10 cellular contexts compared by ENCODE assay signal in genomic region chr9:127360829-127361228, GRCh38. TPM values are rescaled to one million over a fixed set of nuclear protein-coding genes. Genes with fewer than 3 reads are reported as not detected.
DNase-seq lines count a peak whose midpoint lies in the region; ATAC-seq and TF ChIP-seq lines count a peak whose summit lies in the region.
"Had no signal": no experiment of that assay in that cellular context is flagged by ENCODE, and none has a peak within 500 bp of the region (broad histone marks: within the 10 kb centered on the region; RNA-seq: fewer than 3 reads in every experiment).

No MANE protein-coding gene starts in this region.

- ATAC-seq in Right ventricle myocardium inferior (peak; percentile 55), GM18519 (IDR thresholded peaks at IDR 0.05; ENCODE audit: low FRiP score, unreplicated experiment) (no peak), GM18907 (IDR thresholded peaks at IDR 0.05; ENCODE audit: unreplicated experiment) (no peak)

- peaks cover 5% of the 10 kb centered on the region for H3K36me3 ChIP-seq in right atrium auricular region
- H3K36me3 ChIP-seq in adrenal gland (replicated peaks in 1 of 2) = peaks cover 0 to 29% of the 10 kb centered on the region in 2 donors
- no peaks in the 10 kb centered on the region for H3K36me3 ChIP-seq in transverse colon

- H3K4me1 ChIP-seq in right atrium auricular region (no peaks in the 10 kb centered on the region), adrenal gland (replicated peaks in 1 of 2) (no peaks in the 10 kb centered on the region), transverse colon (peaks cover 0 to 15% (median 9%) of the 10 kb centered on the region in 4 donors)

- intact Hi-C loops in Right ventricle myocardium inferior (cut with DNase I) (loop anchor here (2.0 kb wide), 1 partner anchor 50 kb away; no protein-coding TSS in a partner anchor), adrenal gland (cut with DNase I) (no loop called here), transverse colon (cut with DNase I; ENCODE audit: low total_unique reads) (no loop called here)

- no peak overlapping the region for H3K27ac ChIP-seq in right atrium auricular region
- no peak overlapping the region for H3K27ac ChIP-seq in adrenal gland
- peak overlapping the region in 3 of 4 donors; percentile 26 to 68 (median 66) for H3K27ac ChIP-seq in transverse colon

- WGBS in adrenal gland, 4 donors = 33 to 52% (median 45%) methylated on average over 2 of the region's 2 CpGs
- WGBS in transverse colon (ENCODE audit: low coverage in 1 of 2), 2 donors = 59% methylated on average over 2 of the region's 2 CpGs; no CpG with 5 or more reads in 1 of the 2 donors

- TF ChIP-seq POLR2A in adrenal gland (IDR thresholded peaks at IDR 0.05) (no peak), transverse colon (IDR thresholded peaks at IDR 0.05) (no peak)

- no peak overlapping the region for H3K4me3 ChIP-seq in right atrium auricular region
- no peak overlapping the region for H3K4me3 ChIP-seq in adrenal gland
- H3K4me3 ChIP-seq in transverse colon = no peak overlapping the region
- H3K4me3 ChIP-seq: lung had no signal

- no peaks in the 10 kb centered on the region for H3K9me3 ChIP-seq in right atrium auricular region
- no peaks in the 10 kb centered on the region for H3K9me3 ChIP-seq in adrenal gland (replicated peaks in 1 of 3)
- no peaks in the 10 kb centered on the region for H3K9me3 ChIP-seq in transverse colon

- TF ChIP-seq EP300 in transverse colon (IDR thresholded peaks at IDR 0.05; ENCODE audit: low read depth) = no peak

- H3K27me3 ChIP-seq in right atrium auricular region (no peaks in the 10 kb centered on the region), adrenal gland (no peaks in the 10 kb centered on the region), transverse colon (no peaks in the 10 kb centered on the region)

- in situ Hi-C loops in transverse colon (cut with MboI; ENCODE audit: low pct_ligation_motif_present in 1 of 4, low pct_unique_long_range_greater_than_20kb in 1 of 4, low sequenced_read_pairs in 3 of 4) = no loop called here

- DNase-seq in Right ventricle myocardium inferior (ENCODE audit: missing footprints) (no peak), right atrium auricular region (ENCODE audit: low spot score) (no peak), adrenal gland (peak in 5 of 7 donors; percentile 10 to 62 (median 46)), iPS DF 19.7 (ENCODE audit: low read depth, low spot score) (peak; percentile 61), transverse colon (no peak), DMS153 treated with DMSO at 0.1 percent for 48 hours (lab: John Stamatoyannopoulos, UW; ENCODE audit: unreplicated experiment) (no peak)
- DNase-seq: CD8-positive, alpha-beta memory T cell had no signal

- TF ChIP-seq CTCF in right atrium auricular region (IDR thresholded peaks at IDR 0.05) = no peak
- peak in 4 of 6 experiments; percentile 21 to 29 (median 24) for TF ChIP-seq CTCF in adrenal gland (IDR thresholded peaks at IDR 0.05)
- TF ChIP-seq CTCF in transverse colon (IDR thresholded peaks at IDR 0.05) = peak in 1 of 5 experiments; percentile 15

RNA-seq across cellular contexts. Expression of gene SLC2A8, which starts 36.1 kb away (rescaled TPM):
- total RNA-seq in Right ventricle myocardium inferior (15.0 TPM), right atrium auricular region (10 to 100 TPM; 19.2 to 19.8 TPM), adrenal gland (100 to 1,000 TPM in 1 of 8 donors, 10 to 100 TPM in 7; 35.2 to 121 (median 68.6) TPM), transverse colon (10 to 100 TPM in 3 of 4 donors, 1 to 10 TPM in 1; 9.6 to 95.8 (median 29.4) TPM)
- 10 to 100 TPM; 17.1 to 66.6 (median 54.1) TPM for polyA plus RNA-seq in adrenal gland

Comparison
In these comparisons a context has a peak if more than half of its experiments do, and no peak if none do; other contexts are left out.
1. DNase-seq: peak in adrenal gland (5 of 7) and iPS DF 19.7 (single experiment); none in Right ventricle myocardium inferior (single experiment), right atrium auricular region (single experiment), transverse colon (single experiment) and DMS153 treated with DMSO at 0.1 percent for 48 hours (single experiment).
2. H3K27ac ChIP-seq: peak in transverse colon (3 of 4); none in right atrium auricular region (0 of 2) and adrenal gland (0 of 5).
3. CTCF ChIP-seq: peak in adrenal gland (4 of 6); none in right atrium auricular region (0 of 2).